In the genomic region with DNA sequence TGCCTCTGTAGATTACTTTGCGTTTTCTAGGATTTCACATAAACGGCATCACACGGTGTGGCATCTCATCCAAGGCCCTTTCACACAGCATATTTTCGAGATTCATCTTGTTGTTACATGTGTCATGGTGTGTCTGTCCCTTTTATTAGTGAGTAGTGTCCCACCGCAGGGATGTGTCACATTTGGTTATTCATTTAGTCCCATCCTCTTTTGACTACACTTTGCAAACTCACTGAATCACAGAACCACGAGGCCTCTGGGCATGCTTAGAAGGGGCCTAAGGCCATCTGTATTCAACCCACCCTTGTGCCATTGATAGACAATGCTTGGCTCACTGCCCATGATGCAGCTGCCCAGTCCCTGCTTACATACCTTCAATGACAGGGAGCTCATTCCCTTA, we compare ENCODE assay signal across 1 cellular context.
TF ChIP-seq lines count a peak whose summit lies in the region.

No MANE protein-coding gene starts in this region.

TF ChIP-seq in IMR-90, 13 proteins besides CTCF, POLR2A, EP300 and RAD21:
- no peak for TF ChIP-seq BHLHE40 (IDR thresholded peaks at IDR 0.05; ENCODE audit: low read depth, low read length)
- no peak for TF ChIP-seq NFE2L2 (IDR thresholded peaks at IDR 0.05; ENCODE audit: low read depth, low read length)
- no peak for TF ChIP-seq MXI1 (IDR thresholded peaks at IDR 0.05; ENCODE audit: borderline replicate concordance, low read depth, low read length)
- no peak for TF ChIP-seq FOS (IDR thresholded peaks at IDR 0.05; ENCODE audit: low read depth, low read length)
- TF ChIP-seq, protein P1, sequence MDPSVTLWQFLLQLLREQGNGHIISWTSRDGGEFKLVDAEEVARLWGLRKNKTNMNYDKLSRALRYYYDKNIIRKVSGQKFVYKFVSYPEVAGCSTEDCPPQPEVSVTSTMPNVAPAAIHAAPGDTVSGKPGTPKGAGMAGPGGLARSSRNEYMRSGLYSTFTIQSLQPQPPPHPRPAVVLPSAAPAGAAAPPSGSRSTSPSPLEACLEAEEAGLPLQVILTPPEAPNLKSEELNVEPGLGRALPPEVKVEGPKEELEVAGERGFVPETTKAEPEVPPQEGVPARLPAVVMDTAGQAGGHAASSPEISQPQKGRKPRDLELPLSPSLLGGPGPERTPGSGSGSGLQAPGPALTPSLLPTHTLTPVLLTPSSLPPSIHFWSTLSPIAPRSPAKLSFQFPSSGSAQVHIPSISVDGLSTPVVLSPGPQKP (IDR thresholded peaks at IDR 0.05; ENCODE audit: borderline replicate concordance, low read depth, low read length), result no peak
- no peak for TF ChIP-seq MAFK (IDR thresholded peaks at IDR 0.05; ENCODE audit: low read depth, low read length)
- TF ChIP-seq CEBPB (IDR thresholded peaks at IDR 0.05; ENCODE audit: low read depth, low read length), result no peak
- TF ChIP-seq CHD1 (IDR thresholded peaks at IDR 0.05; ENCODE audit: low read depth, low read length), result no peak
- no peak for TF ChIP-seq RCOR1 (IDR thresholded peaks at IDR 0.05; ENCODE audit: insufficient replicate concordance, low read length)
- TF ChIP-seq RFX5 (IDR thresholded peaks at IDR 0.05; ENCODE audit: low read depth, low read length), result no peak
- TF ChIP-seq MAZ (IDR thresholded peaks at IDR 0.05; ENCODE audit: borderline replicate concordance, low read depth, low read length), result no peak
- no peak for TF ChIP-seq SMC3 (IDR thresholded peaks at IDR 0.05; ENCODE audit: low read depth, low read length)
- TF ChIP-seq, protein P2, sequence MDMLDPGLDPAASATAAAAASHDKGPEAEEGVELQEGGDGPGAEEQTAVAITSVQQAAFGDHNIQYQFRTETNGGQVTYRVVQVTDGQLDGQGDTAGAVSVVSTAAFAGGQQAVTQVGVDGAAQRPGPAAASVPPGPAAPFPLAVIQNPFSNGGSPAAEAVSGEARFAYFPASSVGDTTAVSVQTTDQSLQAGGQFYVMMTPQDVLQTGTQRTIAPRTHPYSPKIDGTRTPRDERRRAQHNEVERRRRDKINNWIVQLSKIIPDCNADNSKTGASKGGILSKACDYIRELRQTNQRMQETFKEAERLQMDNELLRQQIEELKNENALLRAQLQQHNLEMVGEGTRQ (IDR thresholded peaks at IDR 0.05; ENCODE audit: low read depth, low read length), result no peak
